1 cellular context compared by ENCODE assay signal in the genomic region with DNA sequence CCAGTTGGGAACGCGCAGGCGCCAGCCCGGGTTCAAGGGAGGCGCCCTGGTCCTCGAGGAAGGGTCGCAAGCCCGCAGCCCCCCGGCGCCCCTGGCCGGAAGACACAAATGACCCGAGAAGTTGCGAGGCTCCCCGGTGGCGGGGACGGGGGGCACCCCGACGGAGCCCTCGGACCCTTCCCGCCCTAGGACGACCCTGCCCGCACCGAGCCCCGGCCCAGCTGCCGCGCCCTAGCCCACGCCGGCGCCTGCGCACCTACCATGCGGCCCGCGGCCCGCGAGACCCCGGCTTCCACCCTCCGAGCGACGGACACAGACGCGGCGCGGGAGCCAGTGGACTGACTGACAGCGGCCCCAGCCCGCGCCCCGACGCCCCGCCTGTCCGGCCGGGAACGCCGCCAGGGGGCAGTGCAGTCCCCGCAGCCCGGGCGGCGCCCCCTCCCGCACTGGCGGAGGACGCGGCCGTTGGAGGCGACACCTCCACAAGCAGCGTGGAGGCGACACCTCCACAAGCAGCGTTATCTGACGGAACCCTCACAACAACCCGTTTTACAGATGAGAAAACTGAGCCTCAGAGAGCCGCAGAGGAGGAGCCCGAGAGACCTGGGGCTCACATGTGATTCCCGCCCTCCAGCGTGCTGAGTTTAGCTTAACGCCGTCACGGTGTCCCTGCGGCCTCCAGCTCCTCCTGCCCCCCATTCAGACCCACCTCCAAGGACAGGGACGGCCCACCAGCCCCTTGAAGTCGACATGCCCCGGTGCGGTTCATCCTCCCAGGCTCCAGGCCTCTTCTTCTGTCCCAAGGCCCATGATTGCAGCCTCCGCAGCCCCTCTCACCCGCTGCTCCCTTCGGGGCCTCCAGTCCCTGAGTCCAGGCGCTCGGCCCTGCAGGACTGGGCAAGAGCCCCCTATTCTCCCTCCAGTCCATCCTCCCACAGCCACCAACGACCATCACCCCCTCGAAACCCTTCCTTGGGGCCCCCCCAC.
TF ChIP-seq lines count a peak whose summit lies in the region.

A gene with protein sequence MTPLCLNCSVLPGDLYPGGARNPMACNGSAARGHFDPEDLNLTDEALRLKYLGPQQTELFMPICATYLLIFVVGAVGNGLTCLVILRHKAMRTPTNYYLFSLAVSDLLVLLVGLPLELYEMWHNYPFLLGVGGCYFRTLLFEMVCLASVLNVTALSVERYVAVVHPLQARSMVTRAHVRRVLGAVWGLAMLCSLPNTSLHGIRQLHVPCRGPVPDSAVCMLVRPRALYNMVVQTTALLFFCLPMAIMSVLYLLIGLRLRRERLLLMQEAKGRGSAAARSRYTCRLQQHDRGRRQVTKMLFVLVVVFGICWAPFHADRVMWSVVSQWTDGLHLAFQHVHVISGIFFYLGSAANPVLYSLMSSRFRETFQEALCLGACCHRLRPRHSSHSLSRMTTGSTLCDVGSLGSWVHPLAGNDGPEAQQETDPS (minus strand): TSS at position 347 of the 987 bp plus-strand sequence. CDS start 84 bp downstream, at position 263.

TF ChIP-seq in K562, 482 proteins besides CTCF, POLR2A, EP300 and RAD21 (continued from another document and continues in another):
- TF ChIP-seq, protein P1, sequence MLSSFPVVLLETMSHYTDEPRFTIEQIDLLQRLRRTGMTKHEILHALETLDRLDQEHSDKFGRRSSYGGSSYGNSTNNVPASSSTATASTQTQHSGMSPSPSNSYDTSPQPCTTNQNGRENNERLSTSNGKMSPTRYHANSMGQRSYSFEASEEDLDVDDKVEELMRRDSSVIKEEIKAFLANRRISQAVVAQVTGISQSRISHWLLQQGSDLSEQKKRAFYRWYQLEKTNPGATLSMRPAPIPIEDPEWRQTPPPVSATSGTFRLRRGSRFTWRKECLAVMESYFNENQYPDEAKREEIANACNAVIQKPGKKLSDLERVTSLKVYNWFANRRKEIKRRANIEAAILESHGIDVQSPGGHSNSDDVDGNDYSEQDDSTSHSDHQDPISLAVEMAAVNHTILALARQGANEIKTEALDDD (IDR thresholded peaks at IDR 0.05), result no peak
- TF ChIP-seq, protein P2, sequence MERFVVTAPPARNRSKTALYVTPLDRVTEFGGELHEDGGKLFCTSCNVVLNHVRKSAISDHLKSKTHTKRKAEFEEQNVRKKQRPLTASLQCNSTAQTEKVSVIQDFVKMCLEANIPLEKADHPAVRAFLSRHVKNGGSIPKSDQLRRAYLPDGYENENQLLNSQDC (CRISPR knock-in tag; IDR thresholded peaks at IDR 0.05), result no peak
- TF ChIP-seq PTBP1 (IDR thresholded peaks at IDR 0.05; ENCODE audit: low read depth, low read length), result peak; percentile 63; the same call in 1 of the 2 replicates
- peak; percentile 77 for TF ChIP-seq CHD4 (IDR thresholded peaks at IDR 0.05; ENCODE audit: insufficient read depth, insufficient replicate concordance, low read depth, low read length, poor library complexity, severe bottlenecking)
- no peak for TF ChIP-seq MCM2 (IDR thresholded peaks at IDR 0.05; ENCODE audit: low read depth)
- no peak for TF ChIP-seq ZNF239 (CRISPR knock-in tag; IDR thresholded peaks at IDR 0.05)
- no peak for TF ChIP-seq ZNF586 (CRISPR knock-in tag; conservative IDR thresholded peaks at IDR 0.05)
- TF ChIP-seq HCFC1 (IDR thresholded peaks at IDR 0.05; ENCODE audit: low read depth, low read length), result peak; percentile 40; the same call in 1 of the 2 replicates
- no peak for TF ChIP-seq HDAC3 (IDR thresholded peaks at IDR 0.05; ENCODE audit: borderline replicate concordance, partially characterized antibody)
- TF ChIP-seq ZNF212 (CRISPR knock-in tag; IDR thresholded peaks at IDR 0.05), result no peak
- TF ChIP-seq SMARCA5 (IDR thresholded peaks at IDR 0.05), result peak; percentile 89; the same call in 1 of the 2 replicates
- TF ChIP-seq NFIC (IDR thresholded peaks at IDR 0.05), result peak; percentile 30; the same call in 1 of the 2 replicates
- no peak for TF ChIP-seq FOXJ3 (CRISPR knock-in tag; IDR thresholded peaks at IDR 0.05)
- no peak for TF ChIP-seq NCOA1 (IDR thresholded peaks at IDR 0.05; ENCODE audit: low read depth)
- no peak for TF ChIP-seq MECOM (CRISPR knock-in tag; IDR thresholded peaks at IDR 0.05)
- TF ChIP-seq NUFIP1 (IDR thresholded peaks at IDR 0.05; ENCODE audit: partially characterized antibody), result no peak
- no peak for TF ChIP-seq STAT5A (IDR thresholded peaks at IDR 0.05; ENCODE audit: borderline replicate concordance, low read length)
- peak; percentile 63 for TF ChIP-seq ZFP36 (IDR thresholded peaks at IDR 0.05; ENCODE audit: low read depth, low read length, partially characterized antibody)
- no peak for TF ChIP-seq ZNF668 (CRISPR knock-in tag; IDR thresholded peaks at IDR 0.05)
- peak; percentile 46 for TF ChIP-seq HMGN3 (IDR thresholded peaks at IDR 0.05; ENCODE audit: borderline replicate concordance, extremely low read depth, insufficient read length, low read depth, low read length)
- no peak for TF ChIP-seq EZH2 (IDR thresholded peaks at IDR 0.05; ENCODE audit: borderline replicate concordance, low read depth, low read length)
- no peak for TF ChIP-seq CREBBP (IDR thresholded peaks at IDR 0.05; ENCODE audit: low read depth, low read length)
- TF ChIP-seq NFE2 (IDR thresholded peaks at IDR 0.05; ENCODE audit: low read depth), result no peak
- 0 out of 2 replicates have a peak, but pooled peaks have one; percentile 36 for TF ChIP-seq MTA3 (IDR thresholded peaks at IDR 0.05; ENCODE audit: borderline replicate concordance)
- TF ChIP-seq PURB (CRISPR knock-in tag; IDR thresholded peaks at IDR 0.05; ENCODE audit: low read depth), result no peak
- TF ChIP-seq ZNF224 (CRISPR knock-in tag; IDR thresholded peaks at IDR 0.05), result no peak
- TF ChIP-seq, protein P3, sequence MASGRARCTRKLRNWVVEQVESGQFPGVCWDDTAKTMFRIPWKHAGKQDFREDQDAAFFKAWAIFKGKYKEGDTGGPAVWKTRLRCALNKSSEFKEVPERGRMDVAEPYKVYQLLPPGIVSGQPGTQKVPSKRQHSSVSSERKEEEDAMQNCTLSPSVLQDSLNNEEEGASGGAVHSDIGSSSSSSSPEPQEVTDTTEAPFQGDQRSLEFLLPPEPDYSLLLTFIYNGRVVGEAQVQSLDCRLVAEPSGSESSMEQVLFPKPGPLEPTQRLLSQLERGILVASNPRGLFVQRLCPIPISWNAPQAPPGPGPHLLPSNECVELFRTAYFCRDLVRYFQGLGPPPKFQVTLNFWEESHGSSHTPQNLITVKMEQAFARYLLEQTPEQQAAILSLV (tag; IDR thresholded peaks at IDR 0.05), result no peak
- TF ChIP-seq TCF3 (CRISPR knock-in tag; IDR thresholded peaks at IDR 0.05), result no peak
- TF ChIP-seq ZNF408 (CRISPR knock-in tag; IDR thresholded peaks at IDR 0.05; ENCODE audit: low read depth), result no peak
- TF ChIP-seq MCM3 (IDR thresholded peaks at IDR 0.05), result no peak
- TF ChIP-seq, protein P4, sequence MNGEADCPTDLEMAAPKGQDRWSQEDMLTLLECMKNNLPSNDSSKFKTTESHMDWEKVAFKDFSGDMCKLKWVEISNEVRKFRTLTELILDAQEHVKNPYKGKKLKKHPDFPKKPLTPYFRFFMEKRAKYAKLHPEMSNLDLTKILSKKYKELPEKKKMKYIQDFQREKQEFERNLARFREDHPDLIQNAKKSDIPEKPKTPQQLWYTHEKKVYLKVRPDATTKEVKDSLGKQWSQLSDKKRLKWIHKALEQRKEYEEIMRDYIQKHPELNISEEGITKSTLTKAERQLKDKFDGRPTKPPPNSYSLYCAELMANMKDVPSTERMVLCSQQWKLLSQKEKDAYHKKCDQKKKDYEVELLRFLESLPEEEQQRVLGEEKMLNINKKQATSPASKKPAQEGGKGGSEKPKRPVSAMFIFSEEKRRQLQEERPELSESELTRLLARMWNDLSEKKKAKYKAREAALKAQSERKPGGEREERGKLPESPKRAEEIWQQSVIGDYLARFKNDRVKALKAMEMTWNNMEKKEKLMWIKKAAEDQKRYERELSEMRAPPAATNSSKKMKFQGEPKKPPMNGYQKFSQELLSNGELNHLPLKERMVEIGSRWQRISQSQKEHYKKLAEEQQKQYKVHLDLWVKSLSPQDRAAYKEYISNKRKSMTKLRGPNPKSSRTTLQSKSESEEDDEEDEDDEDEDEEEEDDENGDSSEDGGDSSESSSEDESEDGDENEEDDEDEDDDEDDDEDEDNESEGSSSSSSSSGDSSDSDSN (IDR thresholded peaks at IDR 0.05; ENCODE audit: borderline replicate concordance in 1 of 2, low read depth in 2 of 2, low read length in 2 of 2), result 0 out of 4 replicates have a peak, but pooled peaks of 1 of the 2 experiments have one; percentile 29
- TF ChIP-seq ZNF766 (CRISPR knock-in tag; conservative IDR thresholded peaks at IDR 0.05), result no peak
- TF ChIP-seq POLR2G (IDR thresholded peaks at IDR 0.05; ENCODE audit: low read depth, low read length), result peak; percentile 66
- TF ChIP-seq NR2F6 (CRISPR knock-in tag; IDR thresholded peaks at IDR 0.05), result no peak
- TF ChIP-seq, protein P5, sequence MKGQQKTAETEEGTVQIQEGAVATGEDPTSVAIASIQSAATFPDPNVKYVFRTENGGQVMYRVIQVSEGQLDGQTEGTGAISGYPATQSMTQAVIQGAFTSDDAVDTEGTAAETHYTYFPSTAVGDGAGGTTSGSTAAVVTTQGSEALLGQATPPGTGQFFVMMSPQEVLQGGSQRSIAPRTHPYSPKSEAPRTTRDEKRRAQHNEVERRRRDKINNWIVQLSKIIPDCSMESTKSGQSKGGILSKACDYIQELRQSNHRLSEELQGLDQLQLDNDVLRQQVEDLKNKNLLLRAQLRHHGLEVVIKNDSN (CRISPR knock-in tag; IDR thresholded peaks at IDR 0.05), result no peak
- no peak for TF ChIP-seq ZNF217 (CRISPR knock-in tag; IDR thresholded peaks at IDR 0.05)
- TF ChIP-seq SMARCB1 (IDR thresholded peaks at IDR 0.05; ENCODE audit: insufficient read length, low read depth), result no peak
- TF ChIP-seq KLF13 (tag; IDR thresholded peaks at IDR 0.05; ENCODE audit: borderline replicate concordance, low read depth), result no peak
- TF ChIP-seq CREM (IDR thresholded peaks at IDR 0.05; ENCODE audit: low read depth), result peak; percentile 51; the same call in 1 of the 2 replicates
- no peak for TF ChIP-seq ZNF12 (CRISPR knock-in tag; IDR thresholded peaks at IDR 0.05)
- no peak for TF ChIP-seq TGIF2 (CRISPR knock-in tag; IDR thresholded peaks at IDR 0.05)
- TF ChIP-seq EHMT2 (IDR thresholded peaks at IDR 0.05), result no peak
- no peak for TF ChIP-seq ZNF140 (CRISPR knock-in tag; IDR thresholded peaks at IDR 0.05)
- TF ChIP-seq RB1 (IDR thresholded peaks at IDR 0.05; ENCODE audit: low read depth), result peak; percentile 87
- peak; percentile 71; the same call in 1 of the 2 replicates for TF ChIP-seq HDAC2 (IDR thresholded peaks at IDR 0.05)
- TF ChIP-seq HNRNPH1 (optimal IDR thresholded peaks at IDR 0.05; ENCODE audit: low read depth, low read length), result no peak
- TF ChIP-seq, protein P6, sequence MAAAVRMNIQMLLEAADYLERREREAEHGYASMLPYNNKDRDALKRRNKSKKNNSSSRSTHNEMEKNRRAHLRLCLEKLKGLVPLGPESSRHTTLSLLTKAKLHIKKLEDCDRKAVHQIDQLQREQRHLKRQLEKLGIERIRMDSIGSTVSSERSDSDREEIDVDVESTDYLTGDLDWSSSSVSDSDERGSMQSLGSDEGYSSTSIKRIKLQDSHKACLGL (CRISPR knock-in tag; IDR thresholded peaks at IDR 0.05; ENCODE audit: borderline replicate concordance, poor library complexity, severe bottlenecking), result no peak
- no peak for TF ChIP-seq THRAP3 (IDR thresholded peaks at IDR 0.05; ENCODE audit: borderline replicate concordance)
- no peak for TF ChIP-seq ZNF780A (CRISPR knock-in tag; IDR thresholded peaks at IDR 0.05)
- no peak for TF ChIP-seq FOXA1 (IDR thresholded peaks at IDR 0.05; ENCODE audit: borderline replicate concordance)
- 0 out of 2 replicates have a peak, but pooled peaks have one; percentile 12 for TF ChIP-seq ZNF134 (CRISPR knock-in tag; conservative IDR thresholded peaks at IDR 0.05)
- TF ChIP-seq POLR3G (IDR thresholded peaks at IDR 0.05; ENCODE audit: extremely low read depth, insufficient read length, insufficient replicate concordance), result no peak
- TF ChIP-seq POLR2AphosphoS2 (IDR thresholded peaks at IDR 0.05; ENCODE audit: low read length), result no peak
- TF ChIP-seq KDM4B (IDR thresholded peaks at IDR 0.05; ENCODE audit: borderline replicate concordance in 2 of 2, low read depth in 1 of 2), result no peak
- TF ChIP-seq SIRT6 (IDR thresholded peaks at IDR 0.05; ENCODE audit: low read depth, low read length), result no peak
- TF ChIP-seq, protein P7, sequence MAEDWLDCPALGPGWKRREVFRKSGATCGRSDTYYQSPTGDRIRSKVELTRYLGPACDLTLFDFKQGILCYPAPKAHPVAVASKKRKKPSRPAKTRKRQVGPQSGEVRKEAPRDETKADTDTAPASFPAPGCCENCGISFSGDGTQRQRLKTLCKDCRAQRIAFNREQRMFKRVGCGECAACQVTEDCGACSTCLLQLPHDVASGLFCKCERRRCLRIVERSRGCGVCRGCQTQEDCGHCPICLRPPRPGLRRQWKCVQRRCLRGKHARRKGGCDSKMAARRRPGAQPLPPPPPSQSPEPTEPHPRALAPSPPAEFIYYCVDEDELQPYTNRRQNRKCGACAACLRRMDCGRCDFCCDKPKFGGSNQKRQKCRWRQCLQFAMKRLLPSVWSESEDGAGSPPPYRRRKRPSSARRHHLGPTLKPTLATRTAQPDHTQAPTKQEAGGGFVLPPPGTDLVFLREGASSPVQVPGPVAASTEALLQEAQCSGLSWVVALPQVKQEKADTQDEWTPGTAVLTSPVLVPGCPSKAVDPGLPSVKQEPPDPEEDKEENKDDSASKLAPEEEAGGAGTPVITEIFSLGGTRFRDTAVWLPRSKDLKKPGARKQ (CRISPR knock-in tag; IDR thresholded peaks at IDR 0.05), result no peak
- TF ChIP-seq, protein P8, sequence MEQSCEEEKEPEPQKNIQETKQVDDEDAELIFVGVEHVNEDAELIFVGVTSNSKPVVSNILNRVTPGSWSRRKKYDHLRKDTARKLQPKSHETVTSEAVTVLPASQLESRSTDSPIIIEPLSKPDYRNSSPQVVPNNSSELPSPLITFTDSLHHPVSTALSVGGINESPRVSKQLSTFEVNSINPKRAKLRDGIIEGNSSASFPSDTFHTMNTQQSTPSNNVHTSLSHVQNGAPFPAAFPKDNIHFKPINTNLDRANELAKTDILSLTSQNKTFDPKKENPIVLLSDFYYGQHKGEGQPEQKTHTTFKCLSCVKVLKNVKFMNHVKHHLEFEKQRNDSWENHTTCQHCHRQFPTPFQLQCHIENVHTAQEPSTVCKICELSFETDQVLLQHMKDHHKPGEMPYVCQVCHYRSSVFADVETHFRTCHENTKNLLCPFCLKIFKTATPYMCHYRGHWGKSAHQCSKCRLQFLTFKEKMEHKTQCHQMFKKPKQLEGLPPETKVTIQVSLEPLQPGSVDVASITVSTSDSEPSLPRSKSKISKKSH (CRISPR knock-in tag; IDR thresholded peaks at IDR 0.05), result no peak
- TF ChIP-seq DIDO1 (tag; IDR thresholded peaks at IDR 0.05; ENCODE audit: low read depth), result no peak
- peak; percentile 76 for TF ChIP-seq RBM25 (IDR thresholded peaks at IDR 0.05; ENCODE audit: low read depth, low read length, severe bottlenecking)
- no peak for TF ChIP-seq XRCC3 (IDR thresholded peaks at IDR 0.05)
- peak in 1 of 2 experiments; percentile 51; a peak in 1 of 3 replicates for TF ChIP-seq CBX3 (IDR thresholded peaks at IDR 0.05; ENCODE audit: borderline replicate concordance in 1 of 2, low read length in 2 of 2)
- no peak for TF ChIP-seq KLF6 (CRISPR knock-in tag; IDR thresholded peaks at IDR 0.05; ENCODE audit: borderline replicate concordance)
- no peak for TF ChIP-seq BCL6 (CRISPR knock-in tag; IDR thresholded peaks at IDR 0.05)
- no peak for TF ChIP-seq ZNF263 (CRISPR knock-in tag; IDR thresholded peaks at IDR 0.05; ENCODE audit: borderline replicate concordance)
